Comparison of ENCODE assay signal across 8 cellular contexts in the genomic region with DNA sequence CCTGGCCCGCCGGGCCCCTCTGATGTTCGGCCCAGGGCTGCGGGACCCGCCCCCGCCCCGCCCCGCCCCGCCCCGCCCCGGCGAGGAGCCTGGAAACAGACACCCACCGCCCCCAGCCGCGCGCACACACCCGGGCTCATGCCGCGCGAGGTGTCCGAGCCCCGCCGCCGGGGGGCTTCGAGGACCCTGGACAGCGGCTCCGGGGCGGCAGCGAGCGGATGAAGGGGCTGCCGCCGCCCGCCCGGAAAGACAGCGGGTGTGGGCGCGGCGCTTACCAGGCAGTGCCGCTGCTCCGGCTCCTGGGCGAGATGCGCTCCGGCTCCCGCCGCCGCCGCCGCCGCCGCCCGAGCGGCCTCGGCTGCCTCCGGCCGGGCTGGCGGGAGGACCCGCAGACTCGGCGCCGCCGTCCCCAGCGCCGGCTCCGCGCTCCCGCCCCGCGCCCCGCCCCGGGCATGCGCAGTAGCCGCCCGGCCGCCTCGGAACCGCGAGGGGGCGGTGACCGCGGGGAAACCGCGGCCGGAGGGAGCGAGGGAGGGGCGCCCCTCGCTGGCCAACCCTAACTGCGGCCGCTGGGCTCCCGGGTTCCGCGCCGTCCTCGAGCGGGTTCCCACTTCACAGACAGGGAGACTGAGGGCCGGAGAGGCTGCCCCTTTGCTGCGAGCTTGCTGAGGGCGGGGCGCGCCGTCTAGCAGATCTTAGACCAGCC. TPM values are rescaled to one million over a fixed set of nuclear protein-coding genes. Genes with fewer than 3 reads are reported as not detected.
DNase-seq lines count a peak whose midpoint lies in the region; ATAC-seq and TF ChIP-seq lines count a peak whose summit lies in the region.

A gene (minus strand): TSS at position 433 of the 706 bp plus-strand sequence. CDS start 10,322 bp downstream, outside the sequence.

- peak; percentile 24; the same call in 1 of the 2 replicates for TF ChIP-seq CTCF in A673 (conservative IDR thresholded peaks at IDR 0.05; ENCODE audit: low read depth, low read length)
- peak; percentile 39 for TF ChIP-seq CTCF in GM13976 (IDR thresholded peaks at IDR 0.05; ENCODE audit: borderline replicate concordance, control extremely low read depth, extremely low read depth, insufficient read depth, missing control alignments)

- peak within 1 kb of the TSS in 1 of 2 experiments; percentile 41 for H3K18ac ChIP-seq in mesenchymal stem cell (ENCODE audit: low read depth in 1 of 2, low read length in 2 of 2)

- H3K27ac ChIP-seq in A673 (ENCODE audit: low read depth, low read length, poor library complexity, severe bottlenecking) = peak within 1 kb of the TSS; percentile 71
- no peak within 1 kb of the TSS for H3K27ac ChIP-seq in mesenchymal stem cell (ENCODE audit: low read length, poor library complexity, severe bottlenecking)

- peaks cover 2 to 6% of the 10 kb centered on the region in 2 donors for H3K36me3 Mint-ChIP-seq in stimulated activated naive B cell treated with anti-CD40 and anti-IgM and Interleukin-4, amounts not matched to agents 10 μg/mL and 1 μg/mL and 100 μg/mL, for 72 hours

- POLR2A ChIA-PET in A673 (lab: Charles Lee; ENCODE audit: low non-redundant PET) = no interaction called here

- peak within 1 kb of the TSS; percentile 92 for H3K4me2 ChIP-seq in mesenchymal stem cell (ENCODE audit: low read length, poor library complexity, severe bottlenecking)

- peak within 1 kb of the TSS; percentile 88 for H3K27ac Mint-ChIP-seq in stimulated activated naive B cell treated with anti-CD40 and anti-IgM and Interleukin-4, amounts not matched to agents 10 μg/mL and 1 μg/mL and 100 μg/mL, for 72 hours

- H2BK12ac ChIP-seq in mesenchymal stem cell (ENCODE audit: low read length in 2 of 2) = peak within 1 kb of the TSS in 1 of 2 experiments; percentile 22

- H3K9me3 ChIP-seq in A673 (ENCODE audit: low read depth, low read length, poor library complexity, severe bottlenecking) (no peaks in the 10 kb centered on the region), mesenchymal stem cell (ENCODE audit: control insufficient read depth, low read length) (no peaks in the 10 kb centered on the region)

- no peaks in the 10 kb centered on the region for H3K36me3 ChIP-seq in A673 (ENCODE audit: insufficient read depth, low read length, poor library complexity, severe bottlenecking)
- H3K36me3 ChIP-seq in mesenchymal stem cell (ENCODE audit: control insufficient read depth in 1 of 2, insufficient read depth in 2 of 2, low read depth in 1 of 2, low read length in 2 of 2) = peaks cover 0 to 8% of the 10 kb centered on the region in 2 experiments

- H3K14ac ChIP-seq in mesenchymal stem cell (ENCODE audit: low read length in 2 of 2) = peak within 1 kb of the TSS in 1 of 2 experiments; percentile 31

- H3K27me3 ChIP-seq in A673 (replicated peaks; ENCODE audit: insufficient read depth, low read depth, low read length, poor library complexity) (no peaks in the 10 kb centered on the region), mesenchymal stem cell (ENCODE audit: control insufficient read depth in 1 of 2, insufficient read depth in 1 of 2, low read length in 2 of 2) (no peaks in the 10 kb centered on the region)

- peaks cover 9% of the 10 kb centered on the region for H3K4me1 ChIP-seq in A673 (ENCODE audit: insufficient read depth, low read length, poor library complexity, severe bottlenecking)
- peaks cover 32% of the 10 kb centered on the region for H3K4me1 ChIP-seq in mesenchymal stem cell (ENCODE audit: control insufficient read depth, insufficient read depth, low read depth, low read length)

- H3K4me3 ChIP-seq in A673 (ENCODE audit: low read depth, low read length, poor library complexity, severe bottlenecking) (peak within 1 kb of the TSS; percentile 53), mesenchymal stem cell (ENCODE audit: insufficient read depth in 1 of 2, low read depth in 1 of 2, low read length in 2 of 2) (peak within 1 kb of the TSS; percentile 79 to 81)

- in situ Hi-C loops in GM13976 (cut with MboI; ENCODE audit: low sequenced_read_pairs, unreplicated experiment) = no loop called here

- DNase-seq in A673 (ENCODE audit: low spot score) (peak; percentile 71), GM13976 (ENCODE audit: low spot score) (peak; percentile 97), NCI-H2107 treated with DMSO at 0.1 percent for 48 hours (lab: John Stamatoyannopoulos, UW; ENCODE audit: unreplicated experiment) (peak; percentile 11), mesenchymal stem cell (peak; percentile 54)
- DNase-seq in activated CD4-positive, alpha-beta T cell treated with anti-CD3 and anti-CD28 coated beads for 4 hours = peak; percentile 17 to 48
- peak; percentile 27 for DNase-seq in effector CD4-positive, alpha-beta T cell
- peak; percentile 55 for DNase-seq in stimulated activated naive B cell treated with anti-CD40 and anti-IgM and Interleukin-4, amounts not matched to agents 10 μg/mL and 1 μg/mL and 100 μg/mL, for 72 hours

- peak within 1 kb of the TSS; percentile 83 for H2BK15ac ChIP-seq in mesenchymal stem cell (ENCODE audit: low read depth, poor library complexity, severe bottlenecking)

- H4K91ac ChIP-seq in mesenchymal stem cell (ENCODE audit: low read length) = peak within 1 kb of the TSS; percentile 28

- intact Hi-C loops in A673 (cut with micrococcal nuclease; ENCODE audit: unreplicated experiment) = loop anchor here (2.0 kb wide), 1 partner anchor 73 kb away; a partner anchor contains a TSS

- H3K4me1 Mint-ChIP-seq in stimulated activated naive B cell treated with anti-CD40 and anti-IgM and Interleukin-4, amounts not matched to agents 10 μg/mL and 1 μg/mL and 100 μg/mL, for 72 hours = peaks cover 9 to 13% of the 10 kb centered on the region in 2 donors

- ATAC-seq in HG02840 (IDR thresholded peaks at IDR 0.05; ENCODE audit: low FRiP score, unreplicated experiment) = peak; percentile 76
- peak; percentile 75 to 83 for ATAC-seq in stimulated activated naive B cell treated with anti-CD40 and anti-IgM and Interleukin-4, amounts not matched to agents 10 μg/mL and 1 μg/mL and 100 μg/mL, for 72 hours (replicated peaks)

- H2AK5ac ChIP-seq in mesenchymal stem cell (ENCODE audit: low read length, severe bottlenecking) = no peak within 1 kb of the TSS

- H3K9me3 Mint-ChIP-seq in stimulated activated naive B cell treated with anti-CD40 and anti-IgM and Interleukin-4, amounts not matched to agents 10 μg/mL and 1 μg/mL and 100 μg/mL, for 72 hours = no peaks in the 10 kb centered on the region

- peak within 1 kb of the TSS; percentile 56 for H4K8ac ChIP-seq in mesenchymal stem cell (ENCODE audit: low read length)

- H3K9ac ChIP-seq in mesenchymal stem cell (ENCODE audit: low read length) = peak within 1 kb of the TSS; percentile 22

- peak within 1 kb of the TSS; percentile 92 to 96 for H3K4me3 Mint-ChIP-seq in stimulated activated naive B cell treated with anti-CD40 and anti-IgM and Interleukin-4, amounts not matched to agents 10 μg/mL and 1 μg/mL and 100 μg/mL, for 72 hours

- H2BK120ac ChIP-seq in mesenchymal stem cell (ENCODE audit: low read depth, low read length) = no peak within 1 kb of the TSS

- peak within 1 kb of the TSS; percentile 69 for H2AFZ ChIP-seq in mesenchymal stem cell (ENCODE audit: low read depth, low read length)

- H3K4ac ChIP-seq in mesenchymal stem cell (ENCODE audit: low read depth in 1 of 2, low read length in 2 of 2) = peak within 1 kb of the TSS; percentile 26 to 77

- no TSS peak for BruUV-seq in A673 (replicated peaks; lab: Mats Ljungman, UMichigan)

- CTCF ChIA-PET in A673 (lab: Charles Lee) = no interaction called here

- peaks cover 22% of the 10 kb centered on the region for H3K79me1 ChIP-seq in mesenchymal stem cell (replicated peaks; ENCODE audit: low read length, poor library complexity, severe bottlenecking)

- H2BK5ac ChIP-seq in mesenchymal stem cell (ENCODE audit: low read depth, low read length, poor library complexity, severe bottlenecking) = no peak within 1 kb of the TSS

- 1% methylated on average over 37 of the region's 100 CpGs for WGBS in mesenchymal stem cell

- H3K23ac ChIP-seq in mesenchymal stem cell (ENCODE audit: low read length in 2 of 2) = no peak within 1 kb of the TSS

- H3K27me3 Mint-ChIP-seq in stimulated activated naive B cell treated with anti-CD40 and anti-IgM and Interleukin-4, amounts not matched to agents 10 μg/mL and 1 μg/mL and 100 μg/mL, for 72 hours = peaks cover 27 to 36% of the 10 kb centered on the region in 2 donors

RNA-seq across cellular contexts. Expression of the gene that starts here (rescaled TPM):
- total RNA-seq in A673 (2021) = 16.7 and 18.9 TPM in 2 replicates
- 5.0 TPM for polyA plus RNA-seq in mesenchymal stem cell (2013, experiment 1 of 2)
- 4.9 TPM for polyA plus RNA-seq in mesenchymal stem cell (2013, experiment 2 of 2)

Comparison
In these comparisons a context has a peak if more than half of its experiments do, and no peak if none do; other contexts are left out.
1. DNase-seq: peak in every context shown above with its lines; median percentile 97 in GM13976; 71 in A673; 55 in stimulated activated naive B cell treated with anti-CD40 and anti-IgM and Interleukin-4, amounts not matched to agents 10 μg/mL and 1 μg/mL and 100 μg/mL, for 72 hours; 54 in mesenchymal stem cell; 32 in activated CD4-positive, alpha-beta T cell treated with anti-CD3 and anti-CD28 coated beads for 4 hours; 27 in effector CD4-positive, alpha-beta T cell; 11 in NCI-H2107 treated with DMSO at 0.1 percent for 48 hours.